ENCODE assay signal across 22 cellular contexts in the genomic region with DNA sequence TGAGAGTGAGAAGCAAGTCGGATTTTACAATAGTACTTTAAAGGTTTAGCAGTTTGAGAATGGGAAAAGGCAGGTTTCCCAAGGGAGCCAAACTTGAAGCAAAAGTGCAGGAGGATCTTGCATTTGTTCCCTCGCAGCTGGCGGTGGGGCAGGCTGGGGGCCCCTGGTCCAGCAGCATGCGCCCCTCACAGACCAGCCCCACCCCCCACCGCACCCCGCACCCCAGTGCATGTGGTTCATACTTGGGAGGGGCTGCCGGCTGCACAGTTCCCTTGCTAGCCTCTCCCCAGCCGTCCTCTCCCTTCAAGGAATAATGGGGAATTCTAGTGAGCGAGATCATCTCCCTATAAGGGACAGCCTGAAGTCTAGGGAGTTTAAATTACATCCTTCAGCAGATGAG.
"Had no signal": no experiment of that assay in that cellular context is flagged by ENCODE, and none has a peak within 500 bp of the region (broad histone marks: within the 10 kb centered on the region; RNA-seq: fewer than 3 reads in every experiment).

No MANE protein-coding gene starts in this region.

- ATAC-seq: Panc1, PC-3 had no signal

- DNase-seq: KBM-7, MV-4-11, NCI-H1048, NCI-H1105, NCI-H1417, NCI-H1436 treated with DMSO at 0.1 percent for 48 hours, NCI-H1694, NCI-H187 treated with DMSO at 0.1 percent for 48 hours, NCI-H2029 treated with DMSO at 0.1 percent for 48 hours, NCI-H2171, NCI-H226, NCI-H446, NCI-H510A, NCI-H524 treated with DMSO at 0.1 percent for 48 hours, NCI-H69, NCI-H774, PC-3, SHP77, SK-N-SH had no signal

- H3K4me2 ChIP-seq: SK-N-SH had no signal

- H3K9ac ChIP-seq: SK-N-SH had no signal

- H3K27ac ChIP-seq: HL-60, RWPE1 had no signal

- H3K9me3 ChIP-seq: SK-N-SH had no signal
